In the genomic region with DNA sequence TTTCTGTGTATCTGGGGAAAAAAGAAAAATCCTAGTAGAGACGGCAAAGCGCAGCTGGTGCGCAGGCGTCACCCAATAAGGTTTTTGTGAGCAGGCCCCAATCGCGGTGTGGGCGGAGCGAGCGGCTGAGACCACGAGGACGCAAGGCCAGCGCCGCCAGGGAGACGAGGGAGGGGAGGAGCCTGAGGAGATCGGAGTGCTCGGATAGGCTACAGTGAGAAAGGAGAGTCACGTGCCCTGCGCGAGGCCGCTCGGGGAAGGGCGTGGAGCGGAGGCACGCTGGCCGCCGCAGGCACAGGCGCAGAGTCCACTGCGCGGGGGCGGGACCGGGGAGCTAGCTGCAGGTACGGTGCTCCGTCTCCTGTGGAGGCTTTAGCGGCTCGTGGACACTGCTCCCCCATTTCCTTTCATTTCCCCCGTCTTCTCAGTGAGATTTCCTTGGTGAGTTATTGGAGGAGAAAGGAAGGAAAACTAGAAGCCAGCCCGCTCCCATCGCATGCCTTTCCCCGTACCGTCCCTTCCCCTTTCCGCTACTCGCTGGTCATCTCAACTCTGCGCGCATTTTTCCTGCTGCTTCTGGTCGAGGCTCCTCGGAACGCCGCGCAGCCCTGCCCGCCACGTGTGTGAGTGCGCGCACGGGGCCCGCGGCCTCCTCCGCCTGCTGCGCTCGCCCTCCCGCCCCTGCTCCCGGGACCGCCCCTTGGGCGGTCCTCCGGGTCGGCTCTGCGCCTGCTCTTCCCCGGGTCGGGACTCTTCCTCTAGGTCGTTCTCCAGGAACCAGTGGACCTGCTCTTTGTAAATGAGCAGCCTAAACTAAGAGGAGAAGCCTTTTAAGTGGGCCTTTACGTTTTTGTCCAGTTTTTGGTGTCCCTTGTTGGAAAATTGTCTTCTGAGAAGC, we compare ENCODE assay signal across 8 cellular contexts.
DNase-seq lines count a peak whose midpoint lies in the region; ATAC-seq and TF ChIP-seq lines count a peak whose summit lies in the region.

A gene with protein sequence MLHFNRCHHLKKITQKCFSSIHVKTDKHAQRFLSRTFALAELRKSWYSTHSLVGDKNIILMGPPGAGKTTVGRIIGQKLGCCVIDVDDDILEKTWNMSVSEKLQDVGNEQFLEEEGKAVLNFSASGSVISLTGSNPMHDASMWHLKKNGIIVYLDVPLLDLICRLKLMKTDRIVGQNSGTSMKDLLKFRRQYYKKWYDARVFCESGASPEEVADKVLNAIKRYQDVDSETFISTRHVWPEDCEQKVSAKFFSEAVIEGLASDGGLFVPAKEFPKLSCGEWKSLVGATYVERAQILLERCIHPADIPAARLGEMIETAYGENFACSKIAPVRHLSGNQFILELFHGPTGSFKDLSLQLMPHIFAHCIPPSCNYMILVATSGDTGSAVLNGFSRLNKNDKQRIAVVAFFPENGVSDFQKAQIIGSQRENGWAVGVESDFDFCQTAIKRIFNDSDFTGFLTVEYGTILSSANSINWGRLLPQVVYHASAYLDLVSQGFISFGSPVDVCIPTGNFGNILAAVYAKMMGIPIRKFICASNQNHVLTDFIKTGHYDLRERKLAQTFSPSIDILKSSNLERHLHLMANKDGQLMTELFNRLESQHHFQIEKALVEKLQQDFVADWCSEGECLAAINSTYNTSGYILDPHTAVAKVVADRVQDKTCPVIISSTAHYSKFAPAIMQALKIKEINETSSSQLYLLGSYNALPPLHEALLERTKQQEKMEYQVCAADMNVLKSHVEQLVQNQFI (plus strand): TSS at position 264 of the 898 bp plus-strand sequence. CDS start 6,612 bp downstream, outside the sequence.

- H3K27ac ChIP-seq in cingulate gyrus (ENCODE audit: low read depth, low read length) = peak within 1 kb of the TSS; percentile 91

- DNase-seq in Ammon's horn (ENCODE audit: low spot score) = peak; percentile 100
- peak; percentile 92 for DNase-seq in NCI-H510A treated with DMSO at 0.1 percent for 48 hours (lab: John Stamatoyannopoulos, UW)
- DNase-seq in activated CD4-positive, alpha-beta T cell treated with anti-CD3 and anti-CD28 coated beads for 4 hours = peak; percentile 98 to 99
- DNase-seq in kidney tubule cell (ENCODE audit: low spot score) = peak; percentile 99
- DNase-seq in stimulated activated CD4-positive, alpha-beta T cell treated with anti-CD3 and anti-CD28 coated beads, Interleukin-1b, Interleukin-23, amount 100 ng/mL, for 1 hour (ENCODE audit: low read depth in 2 of 2) = peak; percentile 93

- ATAC-seq in HG03432 (IDR thresholded peaks at IDR 0.05; ENCODE audit: unreplicated experiment) = peak; percentile 99

- TF ChIP-seq POLR2A in GM19193 (IDR thresholded peaks at IDR 0.05; ENCODE audit: extremely low read depth, insufficient read depth, insufficient read length) = peak; percentile 86

Comparison
In these comparisons a context has a peak if more than half of its experiments do, and no peak if none do; other contexts are left out.
1. Peak in every context shown above with its lines: DNase-seq, ATAC-seq and H3K27ac ChIP-seq.